1 cellular context compared by ENCODE assay signal in the genomic region with DNA sequence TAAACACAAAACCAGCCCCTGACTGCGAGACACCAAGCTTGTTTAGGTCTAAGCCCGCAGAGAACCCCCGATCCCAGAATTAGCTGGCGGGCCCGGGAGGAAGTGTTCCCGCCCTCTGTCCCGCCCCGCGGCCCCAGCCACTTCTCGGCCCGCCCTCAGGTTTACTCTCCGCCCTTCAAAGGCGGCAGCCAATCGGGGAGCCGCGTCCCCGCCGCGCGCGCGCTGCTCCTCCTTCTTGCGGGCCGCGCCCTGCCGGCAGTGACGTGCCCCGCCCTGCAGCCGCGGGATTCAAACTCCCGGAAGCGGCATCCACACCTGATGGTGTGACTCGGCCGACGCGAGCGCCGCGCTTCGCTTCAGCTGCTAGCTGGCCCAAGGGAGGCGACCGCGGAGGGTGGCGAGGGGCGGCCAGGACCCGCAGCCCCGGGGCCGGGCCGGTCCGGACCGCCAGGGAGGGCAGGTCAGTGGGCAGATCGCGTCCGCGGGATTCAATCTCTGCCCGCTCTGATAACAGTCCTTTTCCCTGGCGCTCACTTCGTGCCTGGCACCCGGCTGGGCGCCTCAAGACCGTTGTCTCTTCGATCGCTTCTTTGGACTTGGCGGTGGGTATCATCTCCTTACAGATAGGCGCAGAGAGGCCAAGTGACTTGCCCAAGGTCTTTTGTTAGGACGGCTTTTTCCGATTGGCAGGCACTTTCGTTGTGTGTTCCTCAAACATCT.
TF ChIP-seq lines count a peak whose summit lies in the region.

A gene (plus strand): TSS at position 291 of the 720 bp plus-strand sequence. CDS start 3,440 bp downstream, outside the sequence.

TF ChIP-seq in K562, 482 proteins besides CTCF, POLR2A, EP300 and RAD21 (continued from another document and continues in another):
- TF ChIP-seq, protein P1, sequence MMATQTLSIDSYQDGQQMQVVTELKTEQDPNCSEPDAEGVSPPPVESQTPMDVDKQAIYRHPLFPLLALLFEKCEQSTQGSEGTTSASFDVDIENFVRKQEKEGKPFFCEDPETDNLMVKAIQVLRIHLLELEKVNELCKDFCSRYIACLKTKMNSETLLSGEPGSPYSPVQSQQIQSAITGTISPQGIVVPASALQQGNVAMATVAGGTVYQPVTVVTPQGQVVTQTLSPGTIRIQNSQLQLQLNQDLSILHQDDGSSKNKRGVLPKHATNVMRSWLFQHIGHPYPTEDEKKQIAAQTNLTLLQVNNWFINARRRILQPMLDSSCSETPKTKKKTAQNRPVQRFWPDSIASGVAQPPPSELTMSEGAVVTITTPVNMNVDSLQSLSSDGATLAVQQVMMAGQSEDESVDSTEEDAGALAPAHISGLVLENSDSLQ (IDR thresholded peaks at IDR 0.05), result peak; percentile 44; the same call in 1 of the 2 replicates
- TF ChIP-seq BRD4 (IDR thresholded peaks at IDR 0.05) (no peak), KDM1A (IDR thresholded peaks at IDR 0.05) (no peak), POLR2AphosphoS5 (IDR thresholded peaks at IDR 0.05; ENCODE audit: control insufficient read depth, insufficient read depth, low read depth, low read length) (peak; percentile 66), POLR2G (IDR thresholded peaks at IDR 0.05; ENCODE audit: low read depth, low read length) (peak; percentile 93), POLR2H (tag; IDR thresholded peaks at IDR 0.05; ENCODE audit: low read depth) (peak; percentile 33; the same call in 1 of the 2 replicates), POLR2B (IDR thresholded peaks at IDR 0.05; ENCODE audit: low read depth, partially characterized antibody) (peak; percentile 43), SMARCA4 (IDR thresholded peaks at IDR 0.05) (no peak), CREM (IDR thresholded peaks at IDR 0.05; ENCODE audit: low read depth) (peak; percentile 90), ZNF668 (CRISPR knock-in tag; IDR thresholded peaks at IDR 0.05) (no peak), FOXM1 (IDR thresholded peaks at IDR 0.05; ENCODE audit: low read depth) (peak; percentile 78), FOXM1 (CRISPR knock-in tag; IDR thresholded peaks at IDR 0.05; ENCODE audit: low read depth) (peak; percentile 52; the same call in 1 of the 2 replicates), YY1 (IDR thresholded peaks at IDR 0.05; ENCODE audit: borderline replicate concordance in 1 of 3, control insufficient read depth in 1 of 3, extremely low read depth in 1 of 3, insufficient read depth in 3 of 3, insufficient read length in 1 of 3, insufficient replicate concordance in 2 of 3, low read depth in 1 of 3, low read length in 2 of 3) (peak in 1 of 3 experiments; percentile 25), ATF7 (IDR thresholded peaks at IDR 0.05) (peak; percentile 59; the same call in 1 of the 2 replicates), HMG20A (CRISPR knock-in tag; conservative IDR thresholded peaks at IDR 0.05) (no peak), PTRF (tag; IDR thresholded peaks at IDR 0.05) (no peak), RBFOX2 (IDR thresholded peaks at IDR 0.05; ENCODE audit: low read depth, low read length) (peak; percentile 91), HCFC1 (IDR thresholded peaks at IDR 0.05; ENCODE audit: low read depth, low read length) (0 out of 2 replicates have a peak, but pooled peaks have one; percentile 34), RBM25 (IDR thresholded peaks at IDR 0.05; ENCODE audit: low read depth, low read length, severe bottlenecking) (peak; percentile 77), SPI1 (IDR thresholded peaks at IDR 0.05; ENCODE audit: borderline replicate concordance, low read depth, low read length) (peak; percentile 44; the same call in 1 of the 2 replicates), MAZ (CRISPR knock-in tag; conservative IDR thresholded peaks at IDR 0.05 in 1 of 2, IDR thresholded peaks at IDR 0.05 in 1 of 2) (0 out of 4 replicates have a peak, but pooled peaks of 1 of the 2 experiments have one; percentile 14), MYBL2 (IDR thresholded peaks at IDR 0.05; ENCODE audit: low read depth) (peak; percentile 66), MYBL2 (CRISPR knock-in tag; IDR thresholded peaks at IDR 0.05; ENCODE audit: borderline replicate concordance) (no peak), MYC (IDR thresholded peaks at IDR 0.05; ENCODE audit: low read depth, low read length) (peak; percentile 67), MYC (CRISPR knock-in tag; IDR thresholded peaks at IDR 0.05; ENCODE audit: borderline replicate concordance, low read depth) (no peak), FOXA1 (IDR thresholded peaks at IDR 0.05; ENCODE audit: borderline replicate concordance) (no peak), HOXB6 (CRISPR knock-in tag; IDR thresholded peaks at IDR 0.05; ENCODE audit: borderline replicate concordance) (no peak), MTF1 (CRISPR knock-in tag; IDR thresholded peaks at IDR 0.05; ENCODE audit: borderline replicate concordance) (no peak), CREB1 (IDR thresholded peaks at IDR 0.05) (peak; percentile 71), CREB1 (CRISPR knock-in tag; IDR thresholded peaks at IDR 0.05) (peak; percentile 86), HDAC1 (IDR thresholded peaks at IDR 0.05) (peak in 1 of 2 experiments; percentile 96; a peak in 2 of 4 replicates), CTBP1 (IDR thresholded peaks at IDR 0.05; ENCODE audit: borderline replicate concordance) (peak; percentile 85), ARID1B (IDR thresholded peaks at IDR 0.05) (no peak), ELF1 (tag; IDR thresholded peaks at IDR 0.05) (peak; percentile 87), ZFX (CRISPR knock-in tag; IDR thresholded peaks at IDR 0.05) (peak; percentile 51), RCOR1 (IDR thresholded peaks at IDR 0.05; ENCODE audit: borderline replicate concordance in 1 of 2, low read depth in 2 of 2, low read length in 2 of 2) (0 out of 4 replicates have a peak, but pooled peaks of 1 of the 2 experiments have one; percentile 25), ADNP (tag; IDR thresholded peaks at IDR 0.05) (no peak), LCOR (CRISPR knock-in tag; IDR thresholded peaks at IDR 0.05) (peak; percentile 59; the same call in 1 of the 2 replicates), ESRRB (CRISPR knock-in tag; IDR thresholded peaks at IDR 0.05; ENCODE audit: borderline replicate concordance) (no peak), PHF8 (IDR thresholded peaks at IDR 0.05; ENCODE audit: borderline replicate concordance, low read length) (peak; percentile 77; the same call in 1 of the 2 replicates), TGIF2 (CRISPR knock-in tag; IDR thresholded peaks at IDR 0.05) (peak; percentile 68; the same call in 1 of the 2 replicates), RBBP5 (IDR thresholded peaks at IDR 0.05; ENCODE audit: borderline replicate concordance, insufficient read depth, low read length, poor library complexity, severe bottlenecking) (peak; percentile 57)
- TF ChIP-seq, protein P2, sequence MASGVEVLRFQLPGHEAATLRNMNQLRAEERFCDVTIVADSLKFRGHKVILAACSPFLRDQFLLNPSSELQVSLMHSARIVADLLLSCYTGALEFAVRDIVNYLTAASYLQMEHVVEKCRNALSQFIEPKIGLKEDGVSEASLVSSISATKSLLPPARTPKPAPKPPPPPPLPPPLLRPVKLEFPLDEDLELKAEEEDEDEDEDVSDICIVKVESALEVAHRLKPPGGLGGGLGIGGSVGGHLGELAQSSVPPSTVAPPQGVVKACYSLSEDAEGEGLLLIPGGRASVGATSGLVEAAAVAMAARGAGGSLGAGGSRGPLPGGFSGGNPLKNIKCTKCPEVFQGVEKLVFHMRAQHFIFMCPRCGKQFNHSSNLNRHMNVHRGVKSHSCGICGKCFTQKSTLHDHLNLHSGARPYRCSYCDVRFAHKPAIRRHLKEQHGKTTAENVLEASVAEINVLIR (CRISPR knock-in tag; IDR thresholded peaks at IDR 0.05), result 0 out of 2 replicates have a peak, but pooled peaks have one; percentile 45
- TF ChIP-seq, protein P3, sequence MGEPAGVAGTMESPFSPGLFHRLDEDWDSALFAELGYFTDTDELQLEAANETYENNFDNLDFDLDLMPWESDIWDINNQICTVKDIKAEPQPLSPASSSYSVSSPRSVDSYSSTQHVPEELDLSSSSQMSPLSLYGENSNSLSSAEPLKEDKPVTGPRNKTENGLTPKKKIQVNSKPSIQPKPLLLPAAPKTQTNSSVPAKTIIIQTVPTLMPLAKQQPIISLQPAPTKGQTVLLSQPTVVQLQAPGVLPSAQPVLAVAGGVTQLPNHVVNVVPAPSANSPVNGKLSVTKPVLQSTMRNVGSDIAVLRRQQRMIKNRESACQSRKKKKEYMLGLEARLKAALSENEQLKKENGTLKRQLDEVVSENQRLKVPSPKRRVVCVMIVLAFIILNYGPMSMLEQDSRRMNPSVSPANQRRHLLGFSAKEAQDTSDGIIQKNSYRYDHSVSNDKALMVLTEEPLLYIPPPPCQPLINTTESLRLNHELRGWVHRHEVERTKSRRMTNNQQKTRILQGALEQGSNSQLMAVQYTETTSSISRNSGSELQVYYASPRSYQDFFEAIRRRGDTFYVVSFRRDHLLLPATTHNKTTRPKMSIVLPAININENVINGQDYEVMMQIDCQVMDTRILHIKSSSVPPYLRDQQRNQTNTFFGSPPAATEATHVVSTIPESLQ (CRISPR knock-in tag; IDR thresholded peaks at IDR 0.05), result no peak
- TF ChIP-seq, protein P4, sequence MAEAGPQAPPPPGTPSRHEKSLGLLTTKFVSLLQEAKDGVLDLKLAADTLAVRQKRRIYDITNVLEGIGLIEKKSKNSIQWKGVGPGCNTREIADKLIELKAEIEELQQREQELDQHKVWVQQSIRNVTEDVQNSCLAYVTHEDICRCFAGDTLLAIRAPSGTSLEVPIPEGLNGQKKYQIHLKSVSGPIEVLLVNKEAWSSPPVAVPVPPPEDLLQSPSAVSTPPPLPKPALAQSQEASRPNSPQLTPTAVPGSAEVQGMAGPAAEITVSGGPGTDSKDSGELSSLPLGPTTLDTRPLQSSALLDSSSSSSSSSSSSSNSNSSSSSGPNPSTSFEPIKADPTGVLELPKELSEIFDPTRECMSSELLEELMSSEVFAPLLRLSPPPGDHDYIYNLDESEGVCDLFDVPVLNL (CRISPR knock-in tag; IDR thresholded peaks at IDR 0.05; ENCODE audit: low read depth), result peak; percentile 98
- TF ChIP-seq, protein P5, sequence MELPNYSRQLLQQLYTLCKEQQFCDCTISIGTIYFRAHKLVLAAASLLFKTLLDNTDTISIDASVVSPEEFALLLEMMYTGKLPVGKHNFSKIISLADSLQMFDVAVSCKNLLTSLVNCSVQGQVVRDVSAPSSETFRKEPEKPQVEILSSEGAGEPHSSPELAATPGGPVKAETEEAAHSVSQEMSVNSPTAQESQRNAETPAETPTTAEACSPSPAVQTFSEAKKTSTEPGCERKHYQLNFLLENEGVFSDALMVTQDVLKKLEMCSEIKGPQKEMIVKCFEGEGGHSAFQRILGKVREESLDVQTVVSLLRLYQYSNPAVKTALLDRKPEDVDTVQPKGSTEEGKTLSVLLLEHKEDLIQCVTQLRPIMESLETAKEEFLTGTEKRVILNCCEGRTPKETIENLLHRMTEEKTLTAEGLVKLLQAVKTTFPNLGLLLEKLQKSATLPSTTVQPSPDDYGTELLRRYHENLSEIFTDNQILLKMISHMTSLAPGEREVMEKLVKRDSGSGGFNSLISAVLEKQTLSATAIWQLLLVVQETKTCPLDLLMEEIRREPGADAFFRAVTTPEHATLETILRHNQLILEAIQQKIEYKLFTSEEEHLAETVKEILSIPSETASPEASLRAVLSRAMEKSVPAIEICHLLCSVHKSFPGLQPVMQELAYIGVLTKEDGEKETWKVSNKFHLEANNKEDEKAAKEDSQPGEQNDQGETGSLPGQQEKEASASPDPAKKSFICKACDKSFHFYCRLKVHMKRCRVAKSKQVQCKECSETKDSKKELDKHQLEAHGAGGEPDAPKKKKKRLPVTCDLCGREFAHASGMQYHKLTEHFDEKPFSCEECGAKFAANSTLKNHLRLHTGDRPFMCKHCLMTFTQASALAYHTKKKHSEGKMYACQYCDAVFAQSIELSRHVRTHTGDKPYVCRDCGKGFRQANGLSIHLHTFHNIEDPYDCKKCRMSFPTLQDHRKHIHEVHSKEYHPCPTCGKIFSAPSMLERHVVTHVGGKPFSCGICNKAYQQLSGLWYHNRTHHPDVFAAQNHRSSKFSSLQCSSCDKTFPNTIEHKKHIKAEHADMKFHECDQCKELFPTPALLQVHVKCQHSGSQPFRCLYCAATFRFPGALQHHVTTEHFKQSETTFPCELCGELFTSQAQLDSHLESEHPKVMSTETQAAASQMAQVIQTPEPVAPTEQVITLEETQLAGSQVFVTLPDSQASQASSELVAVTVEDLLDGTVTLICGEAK (IDR thresholded peaks at IDR 0.05), result peak; percentile 77
- TF ChIP-seq, protein P5 (CRISPR knock-in tag; IDR thresholded peaks at IDR 0.05), result no peak
- TF ChIP-seq, protein P6, sequence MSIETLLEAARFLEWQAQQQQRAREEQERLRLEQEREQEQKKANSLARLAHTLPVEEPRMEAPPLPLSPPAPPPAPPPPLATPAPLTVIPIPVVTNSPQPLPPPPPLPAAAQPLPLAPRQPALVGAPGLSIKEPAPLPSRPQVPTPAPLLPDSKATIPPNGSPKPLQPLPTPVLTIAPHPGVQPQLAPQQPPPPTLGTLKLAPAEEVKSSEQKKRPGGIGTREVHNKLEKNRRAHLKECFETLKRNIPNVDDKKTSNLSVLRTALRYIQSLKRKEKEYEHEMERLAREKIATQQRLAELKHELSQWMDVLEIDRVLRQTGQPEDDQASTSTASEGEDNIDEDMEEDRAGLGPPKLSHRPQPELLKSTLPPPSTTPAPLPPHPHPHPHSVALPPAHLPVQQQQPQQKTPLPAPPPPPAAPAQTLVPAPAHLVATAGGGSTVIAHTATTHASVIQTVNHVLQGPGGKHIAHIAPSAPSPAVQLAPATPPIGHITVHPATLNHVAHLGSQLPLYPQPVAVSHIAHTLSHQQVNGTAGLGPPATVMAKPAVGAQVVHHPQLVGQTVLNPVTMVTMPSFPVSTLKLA (conservative IDR thresholded peaks at IDR 0.05), result peak; percentile 51 to 84; a peak in 3 of 4 replicates
